Comparison of ENCODE assay signal across 12 cellular contexts in the genomic region with DNA sequence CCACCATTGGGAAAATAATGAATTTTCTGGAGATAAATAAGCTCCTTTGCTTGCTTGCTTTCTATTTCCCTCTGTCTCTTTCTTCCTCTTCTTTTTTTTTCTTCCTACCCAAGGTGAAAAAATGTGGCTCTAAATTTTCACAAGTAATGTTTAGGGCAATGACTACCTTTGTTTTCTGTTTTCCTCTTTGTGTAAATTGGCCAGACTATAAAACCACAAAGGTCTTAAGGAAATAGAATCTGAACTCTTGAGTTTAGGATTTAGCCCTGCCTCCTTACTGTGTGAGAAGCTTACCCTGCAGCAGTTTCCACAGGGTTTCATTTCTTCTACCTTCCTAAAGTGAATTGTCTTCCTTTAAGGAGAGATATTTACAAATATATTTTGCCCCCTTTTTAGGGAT.
A peak's percentile ranks its signal among the peaks of the same experiment; 100 is the strongest.
DNase-seq lines count a peak whose midpoint lies in the region; FAIRE-seq and TF ChIP-seq lines count a peak whose summit lies in the region.
"Had no signal": no experiment of that assay in that cellular context is flagged by ENCODE, and none has a peak within 500 bp of the region (broad histone marks: within the 10 kb centered on the region; RNA-seq: fewer than 3 reads in every experiment).

No MANE protein-coding gene starts in this region.

- no peaks in the 10 kb centered on the region for H3K27me3 ChIP-seq in HUES48 (ENCODE audit: control insufficient read depth, insufficient read depth, low read length)
- no peaks in the 10 kb centered on the region for H3K27me3 ChIP-seq in iPS-20b (ENCODE audit: insufficient read depth, low read length)
- H3K27me3 ChIP-seq in small intestine (ENCODE audit: control insufficient read depth in 2 of 2, insufficient read depth in 2 of 2, low read length in 2 of 2), result no peaks in the 10 kb centered on the region
- H3K27me3 ChIP-seq in uterus, result no peaks in the 10 kb centered on the region
- H3K27me3 ChIP-seq: body of pancreas, sigmoid colon had no signal

- H3K27ac ChIP-seq in HUES48 (ENCODE audit: low read depth, low read length) (peak overlapping the region; percentile 97), iPS-20b (ENCODE audit: low read length) (no peak overlapping the region), small intestine (ENCODE audit: low read depth in 1 of 2, low read length in 1 of 2) (no peak overlapping the region), uterus (no peak overlapping the region)
- H3K27ac ChIP-seq: body of pancreas, sigmoid colon had no signal

- no peak for FAIRE-seq in small intestine (lab: Jason Lieb, UNC)

- H3K4me1 ChIP-seq in HUES48 (ENCODE audit: control insufficient read depth, insufficient read depth, low read length), result peaks cover 36% of the 10 kb centered on the region
- peaks cover 27% of the 10 kb centered on the region for H3K4me1 ChIP-seq in iPS-20b (ENCODE audit: insufficient read depth, low read length)
- H3K4me1 ChIP-seq in small intestine (ENCODE audit: control insufficient read depth in 2 of 2, insufficient read depth in 1 of 2, low read depth in 1 of 2, low read length in 1 of 2), result no peaks in the 10 kb centered on the region
- H3K4me1 ChIP-seq in uterus, result no peaks in the 10 kb centered on the region
- H3K4me1 ChIP-seq: body of pancreas had no signal

- intact Hi-C loops in uterus (cut with DNase I; ENCODE audit: low total_unique reads), result no loop called here
- intact Hi-C loops in lower leg skin (cut with DNase I; ENCODE audit: low total_unique reads), result no loop called here

- TF ChIP-seq POLR2A in uterus (IDR thresholded peaks at IDR 0.05), result no peak
- TF ChIP-seq POLR2A in lower leg skin (IDR thresholded peaks at IDR 0.05), result no peak

- peak; percentile 3 for DNase-seq in small intestine
- DNase-seq in uterus, result no peak
- no peak for DNase-seq in hippocampal formation (lab: John Stamatoyannopoulos, UW)
- no peak for DNase-seq in lower leg skin (ENCODE audit: low spot score in 2 of 2)
- DNase-seq: activated CD4-positive, alpha-beta T cell treated with anti-CD3 and anti-CD28 coated beads, Interleukin-2, amount 10 ng/mL, durations not matched to agents 7 days and 5 days; body of pancreas; NCI-H446 treated with DMSO at 0.1 percent for 48 hours; sigmoid colon; T-helper 2 cell had no signal

- peaks cover 42% of the 10 kb centered on the region for H3K4me1 Mint-ChIP-seq in brain
- H3K4me1 Mint-ChIP-seq: activated CD4-positive, alpha-beta T cell treated with anti-CD3 and anti-CD28 coated beads, Interleukin-2, amount 10 ng/mL, durations not matched to agents 7 days and 5 days had no signal

- H3K9me3 Mint-ChIP-seq in brain, result no peaks in the 10 kb centered on the region
- H3K9me3 Mint-ChIP-seq: activated CD4-positive, alpha-beta T cell treated with anti-CD3 and anti-CD28 coated beads, Interleukin-2, amount 10 ng/mL, durations not matched to agents 7 days and 5 days had no signal

- H3K9me3 ChIP-seq in HUES48 (ENCODE audit: control insufficient read depth, insufficient read depth, low read length) (no peaks in the 10 kb centered on the region), iPS-20b (ENCODE audit: insufficient read depth, low read depth, low read length) (no peaks in the 10 kb centered on the region), small intestine (ENCODE audit: control insufficient read depth, low read depth) (no peaks in the 10 kb centered on the region), uterus (no peaks in the 10 kb centered on the region)
- H3K9me3 ChIP-seq: body of pancreas, sigmoid colon had no signal

- H3K27ac Mint-ChIP-seq in brain, result peak overlapping the region in 3 of 5 experiments; percentile 76 to 88 (median 82)
- H3K27ac Mint-ChIP-seq: activated CD4-positive, alpha-beta T cell treated with anti-CD3 and anti-CD28 coated beads, Interleukin-2, amount 10 ng/mL, durations not matched to agents 7 days and 5 days had no signal

- H3K36me3 ChIP-seq in HUES48 (ENCODE audit: control insufficient read depth, insufficient read depth, low read length) (no peaks in the 10 kb centered on the region), iPS-20b (ENCODE audit: insufficient read depth, low read depth, low read length) (no peaks in the 10 kb centered on the region), small intestine (ENCODE audit: control insufficient read depth in 2 of 2, insufficient read depth in 2 of 2, low read length in 2 of 2) (no peaks in the 10 kb centered on the region), uterus (no peaks in the 10 kb centered on the region)
- H3K36me3 ChIP-seq: sigmoid colon had no signal

- H3K36me3 Mint-ChIP-seq in brain, result no peaks in the 10 kb centered on the region

- no peak overlapping the region for H3K4me3 ChIP-seq in HUES48 (ENCODE audit: low read depth, low read length)
- peak overlapping the region; percentile 29 for H3K4me3 ChIP-seq in iPS-20b (ENCODE audit: low read length)
- no peak overlapping the region for H3K4me3 ChIP-seq in small intestine (ENCODE audit: low read depth in 1 of 2, low read length in 2 of 2)
- H3K4me3 ChIP-seq in uterus, result no peak overlapping the region
- H3K4me3 ChIP-seq in lower leg skin (ENCODE audit: low read depth, poor library complexity, severe bottlenecking), result no peak overlapping the region
- H3K4me3 ChIP-seq: body of pancreas, sigmoid colon had no signal

- peak overlapping the region; percentile 20; the same call in 1 of the 2 replicates for H3K9ac ChIP-seq in HUES48 (ENCODE audit: low read depth, low read length)
- H3K9ac ChIP-seq in iPS-20b (ENCODE audit: low read depth, low read length), result peak overlapping the region; percentile 39; the same call in 1 of the 2 replicates

- H3K27me3 Mint-ChIP-seq in brain, result no peaks in the 10 kb centered on the region
- H3K27me3 Mint-ChIP-seq: activated CD4-positive, alpha-beta T cell treated with anti-CD3 and anti-CD28 coated beads, Interleukin-2, amount 10 ng/mL, durations not matched to agents 7 days and 5 days had no signal

- TF ChIP-seq CTCF in brain (conservative IDR thresholded peaks at IDR 0.05) (no peak), uterus (IDR thresholded peaks at IDR 0.05) (no peak), lower leg skin (IDR thresholded peaks at IDR 0.05) (no peak)

- H3K4me3 Mint-ChIP-seq in brain, result peak overlapping the region in 3 of 5 experiments; percentile 19 to 70 (median 69)
- H3K4me3 Mint-ChIP-seq: activated CD4-positive, alpha-beta T cell treated with anti-CD3 and anti-CD28 coated beads, Interleukin-2, amount 10 ng/mL, durations not matched to agents 7 days and 5 days had no signal
